8 cellular contexts compared by ENCODE assay signal in genomic region chr10:32957341-32958084, GRCh38. TPM values are rescaled to one million over a fixed set of nuclear protein-coding genes. Genes with fewer than 3 reads are reported as not detected.
A peak's percentile ranks its signal among the peaks of the same experiment; 100 is the strongest.
DNase-seq lines count a peak whose midpoint lies in the region; ATAC-seq and TF ChIP-seq lines count a peak whose summit lies in the region.

No MANE protein-coding gene starts in this region.

- CTCF ChIA-PET in RWPE1 (lab: Yijun Ruan, JAX) = interaction anchor here (1.1 kb wide), 1 partner anchor 26 kb away, joined by 3 read pairs; no protein-coding TSS in a partner anchor

- POLR2A ChIA-PET in RWPE1 (lab: Yijun Ruan, JAX; ENCODE audit: low non-redundant PET) = interaction anchor here (1.2 kb wide), 1 partner anchor 23 kb away, joined by 3 read pairs; no protein-coding TSS in a partner anchor

- H3K27ac ChIP-seq in RWPE1 = peak overlapping the region; percentile 93
- H3K27ac ChIP-seq in gastrocnemius medialis = peak overlapping the region; percentile 93 to 98 (median 96)

- DNase-seq in NCI-H1417 (lab: John Stamatoyannopoulos, UW) = peak in 2 of 3 experiments; percentile 58 to 75
- DNase-seq in NCI-H1417 treated with DMSO at 0.1 percent for 48 hours (lab: John Stamatoyannopoulos, UW) = no peak
- peak; percentile 39 for DNase-seq in RWPE1 (ENCODE audit: low spot score)
- DNase-seq in astrocyte of the cerebellum (ENCODE audit: low read depth) = no peak
- peak; percentile 10 to 49 for DNase-seq in gastrocnemius medialis
- no peak for DNase-seq in OCI-M1 (lab: John Stamatoyannopoulos, UW)

- no peaks in the 10 kb centered on the region for H3K27me3 ChIP-seq in gastrocnemius medialis

- peaks cover 59 to 68% of the 10 kb centered on the region in 2 donors for H3K4me1 ChIP-seq in gastrocnemius medialis

- in situ Hi-C loops in astrocyte of the cerebellum (cut with HindIII; ENCODE audit: low sequenced_read_pairs) (no loop called here), gastrocnemius medialis (cut with MboI; ENCODE audit: low sequenced_read_pairs in 4 of 4) (no loop called here)

- H3K9me3 ChIP-seq in gastrocnemius medialis = no peaks in the 10 kb centered on the region

- H3K36me3 ChIP-seq in gastrocnemius medialis = no peaks in the 10 kb centered on the region

- peak; percentile 25 for ATAC-seq in HG02938 (IDR thresholded peaks at IDR 0.05; ENCODE audit: unreplicated experiment)
- peak; percentile 34 to 48 for ATAC-seq in gastrocnemius medialis

- TF ChIP-seq POLR2A in gastrocnemius medialis (IDR thresholded peaks at IDR 0.05) = no peak

- TF ChIP-seq CTCF in RWPE1 (conservative IDR thresholded peaks at IDR 0.05; ENCODE audit: low read depth) (no peak), astrocyte of the cerebellum (IDR thresholded peaks at IDR 0.05; ENCODE audit: low read depth, low read length, missing control alignments) (no peak), gastrocnemius medialis (IDR thresholded peaks at IDR 0.05 in 4 of 5, conservative IDR thresholded peaks at IDR 0.05 in 1 of 5) (no peak)

- intact Hi-C loops in gastrocnemius medialis (cut with DNase I; ENCODE audit: low total_unique reads) = loop anchor here (1.0 to 10.0 kb wide), 5 partner anchors 23 to 903 kb away; partner anchors contain the start of genes CCDC7, KIF5B and NRP1

- H3K4me3 ChIP-seq in astrocyte of the cerebellum (ENCODE audit: low read depth, low read length) (peak overlapping the region; percentile 86), iPS-11a (ENCODE audit: low read depth, low read length) (peak overlapping the region; percentile 81), gastrocnemius medialis (peak overlapping the region; percentile 72 to 96 (median 76))

RNA-seq across cellular contexts. Expression of gene ITGB1, which starts 0.5 kb away (rescaled TPM):
- total RNA-seq in gastrocnemius medialis = 100 to 1,000 TPM; 242 to 379 (median 368) TPM

Comparison
In these comparisons a context has a peak if more than half of its experiments do, and no peak if none do; other contexts are left out.
1. DNase-seq: peak in NCI-H1417 (2 of 3), RWPE1 (single experiment) and gastrocnemius medialis (2 of 2); none in NCI-H1417 treated with DMSO at 0.1 percent for 48 hours (single experiment), astrocyte of the cerebellum (single experiment) and OCI-M1 (single experiment).
2. Peak in every context shown above with its lines, with median percentiles within 50 percentile points of each other: H3K4me3 ChIP-seq.